21 cellular contexts compared by ENCODE assay signal in the genomic region with DNA sequence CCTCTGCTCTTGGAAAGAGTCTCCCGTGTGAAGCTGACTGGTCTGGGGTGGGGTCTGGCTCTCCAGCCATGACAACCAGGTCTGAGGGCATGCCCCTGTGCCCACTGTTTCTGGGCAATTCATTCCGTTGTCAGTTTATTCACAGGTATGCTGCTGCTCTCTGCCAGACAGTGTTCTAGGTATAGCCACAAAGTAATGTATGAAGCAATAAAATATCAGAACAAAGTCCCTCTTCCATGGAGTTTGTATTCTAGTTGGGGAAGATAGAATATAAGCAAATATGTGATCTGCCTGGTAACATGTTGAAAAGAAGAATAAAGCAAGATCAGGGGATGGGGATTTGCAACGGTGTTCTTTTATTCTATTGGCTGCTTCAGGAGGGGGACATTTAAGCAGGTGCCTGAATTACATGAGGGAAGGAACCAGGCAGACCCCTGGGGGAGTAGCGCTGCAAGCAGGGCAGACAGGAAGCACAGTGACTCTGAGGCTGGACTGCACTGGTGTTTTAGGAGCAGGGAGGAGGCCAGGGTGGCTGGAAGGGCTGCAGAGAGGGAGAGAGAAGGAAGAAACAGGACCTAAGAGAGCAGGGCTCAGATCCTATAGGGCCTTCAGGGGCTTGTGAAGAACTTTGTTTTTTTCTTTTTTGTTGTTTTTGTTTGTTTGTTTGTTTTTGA.
DNase-seq lines count a peak whose midpoint lies in the region; ATAC-seq and TF ChIP-seq lines count a peak whose summit lies in the region.
"Had no signal": no experiment of that assay in that cellular context is flagged by ENCODE, and none has a peak within 500 bp of the region (broad histone marks: within the 10 kb centered on the region; RNA-seq: fewer than 3 reads in every experiment).

No MANE protein-coding gene starts in this region.

- no peak overlapping the region for H3K4me3 Mint-ChIP-seq in CD4-positive, alpha-beta memory T cell
- peak overlapping the region; percentile 39 for H3K4me3 Mint-ChIP-seq in activated CD8-positive, alpha-beta T cell treated with anti-CD3 and anti-CD28 coated beads for 36 hours
- H3K4me3 Mint-ChIP-seq in naive thymus-derived CD4-positive, alpha-beta T cell = peak overlapping the region in 3 of 10 donors; percentile 2 to 40 (median 8)
- no peak overlapping the region for H3K4me3 Mint-ChIP-seq in Calu3 (ENCODE audit: low read depth, unreplicated experiment)
- H3K4me3 Mint-ChIP-seq: activated B cell treated with CpG ODN at 0.5 μM for 24 hours, B cell had no signal

- intact Hi-C loops in CD4-positive, alpha-beta memory T cell (cut with micrococcal nuclease) = no loop called here
- intact Hi-C loops in activated CD8-positive, alpha-beta T cell treated with anti-CD3 and anti-CD28 coated beads for 36 hours (cut with micrococcal nuclease) = no loop called here
- intact Hi-C loops in naive thymus-derived CD4-positive, alpha-beta T cell (cut with micrococcal nuclease) = no loop called here
- intact Hi-C loops in Calu3 (cut with micrococcal nuclease; ENCODE audit: unreplicated experiment) = no loop called here

- no peaks in the 10 kb centered on the region for H3K27me3 ChIP-seq in CD4-positive, alpha-beta memory T cell (ENCODE audit: insufficient read depth, low read length)
- no peaks in the 10 kb centered on the region for H3K27me3 ChIP-seq in naive thymus-derived CD4-positive, alpha-beta T cell (ENCODE audit: control insufficient read depth in 2 of 2, insufficient read depth in 2 of 2, low read length in 2 of 2)
- H3K27me3 ChIP-seq: body of pancreas, pancreas, upper lobe of right lung had no signal

- DNase-seq in DMS79 treated with DMSO at 0.1 percent for 48 hours (lab: John Stamatoyannopoulos, UW) (peak; percentile 74), DMS79 (lab: John Stamatoyannopoulos, UW) (no peak), RWPE1 (ENCODE audit: low spot score) (no peak), occipital lobe (lab: John Stamatoyannopoulos, UW) (no peak), Calu3 (no peak)
- no peak for DNase-seq in CD4-positive, alpha-beta memory T cell
- no peak for DNase-seq in activated CD8-positive, alpha-beta T cell treated with anti-CD3 and anti-CD28 coated beads for 36 hours
- no peak for DNase-seq in naive thymus-derived CD4-positive, alpha-beta T cell
- DNase-seq: activated B cell treated with CpG ODN at 0.5 μM for 24 hours, body of pancreas, cortex of kidney, GF-D8, lower lobe of right lung, NCI-H2171, NCI-H774, pancreas, upper lobe of right lung had no signal

- H3K27ac Mint-ChIP-seq in CD4-positive, alpha-beta memory T cell = peak overlapping the region in 6 of 7 donors; percentile 24 to 75 (median 43)
- peak overlapping the region; percentile 92 for H3K27ac Mint-ChIP-seq in activated CD8-positive, alpha-beta T cell treated with anti-CD3 and anti-CD28 coated beads for 36 hours
- H3K27ac Mint-ChIP-seq in naive thymus-derived CD4-positive, alpha-beta T cell = peak overlapping the region; percentile 16 to 85 (median 77)
- H3K27ac Mint-ChIP-seq in Calu3 (ENCODE audit: unreplicated experiment) = no peak overlapping the region
- H3K27ac Mint-ChIP-seq: activated B cell treated with CpG ODN at 0.5 μM for 24 hours, B cell had no signal

- ATAC-seq in activated CD8-positive, alpha-beta T cell treated with anti-CD3 and anti-CD28 coated beads for 36 hours = no peak
- no peak for ATAC-seq in naive thymus-derived CD4-positive, alpha-beta T cell
- ATAC-seq: body of pancreas, lower lobe of right lung, upper lobe of right lung had no signal

- no TSS peak for BruUV-seq in Calu3 (replicated peaks; lab: Mats Ljungman, UMichigan)

- H3K4me1 ChIP-seq in CD4-positive, alpha-beta memory T cell (ENCODE audit: insufficient read depth, low read length) = peaks cover 6% of the 10 kb centered on the region
- H3K4me1 ChIP-seq in naive thymus-derived CD4-positive, alpha-beta T cell (ENCODE audit: control insufficient read depth in 2 of 2, insufficient read depth in 2 of 2, low read length in 2 of 2) = peaks cover 0 to 11% of the 10 kb centered on the region in 2 donors
- H3K4me1 ChIP-seq: body of pancreas, HAP-1, lower lobe of right lung, pancreas had no signal

- peaks cover 59% of the 10 kb centered on the region for H3K36me3 ChIP-seq in CD4-positive, alpha-beta memory T cell (ENCODE audit: insufficient read depth, low read length)
- peaks cover 25 to 89% (median 37%) of the 10 kb centered on the region in 3 experiments for H3K36me3 ChIP-seq in naive thymus-derived CD4-positive, alpha-beta T cell (ENCODE audit: control insufficient read depth in 2 of 3, insufficient read depth in 3 of 3, low read length in 3 of 3)
- H3K36me3 ChIP-seq: HAP-1, pancreas, upper lobe of right lung had no signal

- H3K36me3 Mint-ChIP-seq in CD4-positive, alpha-beta memory T cell = peaks cover 90 to 91% of the 10 kb centered on the region in 2 donors
- H3K36me3 Mint-ChIP-seq in activated CD8-positive, alpha-beta T cell treated with anti-CD3 and anti-CD28 coated beads for 36 hours (ENCODE audit: low read depth) = peaks cover 77% of the 10 kb centered on the region
- peaks cover 22 to 88% (median 60%) of the 10 kb centered on the region in 5 donors for H3K36me3 Mint-ChIP-seq in naive thymus-derived CD4-positive, alpha-beta T cell
- no peaks in the 10 kb centered on the region for H3K36me3 Mint-ChIP-seq in Calu3 (ENCODE audit: insufficient read depth, unreplicated experiment)

- H3K9me3 Mint-ChIP-seq in CD4-positive, alpha-beta memory T cell = peaks cover 0 to 1% (median 0%) of the 10 kb centered on the region in 8 donors
- no peaks in the 10 kb centered on the region for H3K9me3 Mint-ChIP-seq in activated CD8-positive, alpha-beta T cell treated with anti-CD3 and anti-CD28 coated beads for 36 hours
- no peaks in the 10 kb centered on the region for H3K9me3 Mint-ChIP-seq in naive thymus-derived CD4-positive, alpha-beta T cell
- H3K9me3 Mint-ChIP-seq in Calu3 (ENCODE audit: low read depth, unreplicated experiment) = peaks cover 2% of the 10 kb centered on the region
- H3K9me3 Mint-ChIP-seq: activated B cell treated with CpG ODN at 0.5 μM for 24 hours had no signal

- no peaks in the 10 kb centered on the region for H3K9me3 ChIP-seq in CD4-positive, alpha-beta memory T cell (ENCODE audit: control insufficient read depth in 1 of 2, low read length in 2 of 2)
- no peaks in the 10 kb centered on the region for H3K9me3 ChIP-seq in naive thymus-derived CD4-positive, alpha-beta T cell (ENCODE audit: control insufficient read depth in 2 of 3, low read length in 3 of 3)
- H3K9me3 ChIP-seq: body of pancreas, HAP-1, lower lobe of right lung, pancreas, upper lobe of right lung had no signal

- H3K4me3 ChIP-seq in CD4-positive, alpha-beta memory T cell (ENCODE audit: low read length in 2 of 2) = no peak overlapping the region
- H3K4me3 ChIP-seq in naive thymus-derived CD4-positive, alpha-beta T cell (ENCODE audit: low read length) = no peak overlapping the region
- H3K4me3 ChIP-seq: body of pancreas, HAP-1, lower lobe of right lung, pancreas, PC-9, upper lobe of right lung had no signal

- H3K4me1 Mint-ChIP-seq in CD4-positive, alpha-beta memory T cell = peaks cover 20 to 84% (median 53%) of the 10 kb centered on the region in 4 donors
- peaks cover 71% of the 10 kb centered on the region for H3K4me1 Mint-ChIP-seq in activated CD8-positive, alpha-beta T cell treated with anti-CD3 and anti-CD28 coated beads for 36 hours (ENCODE audit: low read depth)
- H3K4me1 Mint-ChIP-seq in naive thymus-derived CD4-positive, alpha-beta T cell = peaks cover 43 to 83% (median 78%) of the 10 kb centered on the region in 7 donors
- H3K4me1 Mint-ChIP-seq in Calu3 (ENCODE audit: low read depth, unreplicated experiment) = no peaks in the 10 kb centered on the region

- no peak overlapping the region for H3K27ac ChIP-seq in CD4-positive, alpha-beta memory T cell (ENCODE audit: low read depth, low read length)
- H3K27ac ChIP-seq in naive thymus-derived CD4-positive, alpha-beta T cell (ENCODE audit: low read depth, low read length) = no peak overlapping the region
- no peak overlapping the region for H3K27ac ChIP-seq in RWPE1
- H3K27ac ChIP-seq: 22Rv1, body of pancreas, lower lobe of right lung, pancreas, PC-9, upper lobe of right lung had no signal

- no peaks in the 10 kb centered on the region for H3K27me3 Mint-ChIP-seq in CD4-positive, alpha-beta memory T cell
- H3K27me3 Mint-ChIP-seq in activated CD8-positive, alpha-beta T cell treated with anti-CD3 and anti-CD28 coated beads for 36 hours = no peaks in the 10 kb centered on the region
- no peaks in the 10 kb centered on the region for H3K27me3 Mint-ChIP-seq in naive thymus-derived CD4-positive, alpha-beta T cell
- no peaks in the 10 kb centered on the region for H3K27me3 Mint-ChIP-seq in Calu3 (ENCODE audit: unreplicated experiment)
- H3K27me3 Mint-ChIP-seq: activated B cell treated with CpG ODN at 0.5 μM for 24 hours, B cell had no signal

- POLR2A ChIA-PET in CD4-positive, alpha-beta memory T cell (lab: Charles Lee; ENCODE audit: partially characterized antibody) = interaction anchor here (0.8 to 1.6 kb wide), 2 partner anchors 39 to 66 kb away, joined by 3 to 4 read pairs; no protein-coding TSS in a partner anchor
- POLR2A ChIA-PET in activated CD8-positive, alpha-beta T cell treated with anti-CD3 and anti-CD28 coated beads for 36 hours (lab: Charles Lee) = interaction anchor here (0.8 to 1.1 kb wide), 2 partner anchors 22 to 32 kb away, joined by 3 read pairs; no protein-coding TSS in a partner anchor
- POLR2A ChIA-PET in naive thymus-derived CD4-positive, alpha-beta T cell (lab: Charles Lee) = interaction anchor here (0.6 to 1.2 kb wide), 3 partner anchors 7 to 70 kb away, joined by 3 read pairs; no protein-coding TSS in a partner anchor
- POLR2A ChIA-PET in RWPE1 (lab: Yijun Ruan, JAX; ENCODE audit: low non-redundant PET) = no interaction called here

- CTCF ChIA-PET in CD4-positive, alpha-beta memory T cell (lab: Charles Lee; ENCODE audit: partially characterized antibody) = no interaction called here
- CTCF ChIA-PET in activated CD8-positive, alpha-beta T cell treated with anti-CD3 and anti-CD28 coated beads for 36 hours (lab: Charles Lee) = no interaction called here
- CTCF ChIA-PET in naive thymus-derived CD4-positive, alpha-beta T cell (lab: Charles Lee) = no interaction called here
- CTCF ChIA-PET in RWPE1 (lab: Yijun Ruan, JAX) (interaction anchor here (0.6 kb wide), 1 partner anchor 561 kb away, joined by 4 read pairs; no protein-coding TSS in a partner anchor), Calu3 (lab: Charles Lee) (no interaction called here)

- no peak for TF ChIP-seq CTCF in activated CD8-positive, alpha-beta T cell treated with anti-CD3 and anti-CD28 coated beads for 36 hours (IDR thresholded peaks at IDR 0.05)
- TF ChIP-seq CTCF in RWPE1 (conservative IDR thresholded peaks at IDR 0.05; ENCODE audit: low read depth) = no peak
- no peak for TF ChIP-seq CTCF in Calu3 (IDR thresholded peaks at IDR 0.05; ENCODE audit: unreplicated experiment)
